Comparison of ENCODE assay signal across 16 cellular contexts in genomic region chr6:38152620-38153019, GRCh38.
"Had no signal": no experiment of that assay in that cellular context is flagged by ENCODE, and none has a peak within 500 bp of the region (broad histone marks: within the 10 kb centered on the region; RNA-seq: fewer than 3 reads in every experiment).

No MANE protein-coding gene starts in this region.

- ATAC-seq: foreskin keratinocyte; left cardiac atrium; lower lobe of right lung; stimulated activated naive B cell treated with anti-CD40 and anti-IgM and Interleukin-4, amounts not matched to agents 10 μg/mL and 1 μg/mL and 100 μg/mL, for 72 hours; stimulated activated naive CD8-positive, alpha-beta T cell treated with anti-CD3 and anti-CD28 coated beads, Interleukin-15, amount 100 ng/mL, for 72 hours had no signal

- H3K27me3 Mint-ChIP-seq: memory B cell; naive B cell; stimulated activated naive B cell treated with anti-CD40 and anti-IgM and Interleukin-4, amounts not matched to agents 10 μg/mL and 1 μg/mL and 100 μg/mL, for 72 hours; stimulated activated naive CD8-positive, alpha-beta T cell treated with anti-CD3 and anti-CD28 coated beads, Interleukin-15, amount 100 ng/mL, for 72 hours had no signal

- H3K4me3 Mint-ChIP-seq: memory B cell; nephron; stimulated activated naive B cell treated with anti-CD40 and anti-IgM and Interleukin-4, amounts not matched to agents 10 μg/mL and 1 μg/mL and 100 μg/mL, for 72 hours; stimulated activated naive CD8-positive, alpha-beta T cell treated with anti-CD3 and anti-CD28 coated beads, Interleukin-15, amount 100 ng/mL, for 72 hours had no signal

- DNase-seq: erythroblast; foreskin keratinocyte; kidney; left cardiac atrium; left ventricle myocardium inferior; lower lobe of right lung; naive B cell; sigmoid colon; stimulated activated CD4-positive, alpha-beta T cell treated with anti-CD3 and anti-CD28 coated beads, Interleukin-2, amount 100 ng/mL, for 24 hours; stimulated activated CD4-positive, alpha-beta T cell treated with anti-CD3 and anti-CD28 coated beads, Interleukin-4, amount 100 ng/mL, for 4 hours; stimulated activated naive B cell treated with anti-CD40 and anti-IgM and Interleukin-4, amounts not matched to agents 10 μg/mL and 1 μg/mL and 100 μg/mL, for 72 hours; stimulated activated naive CD8-positive, alpha-beta T cell treated with anti-CD3 and anti-CD28 coated beads, Interleukin-15, amount 100 ng/mL, for 72 hours; testis; transverse colon had no signal

- H3K9me3 Mint-ChIP-seq: memory B cell; naive B cell; nephron; stimulated activated naive B cell treated with anti-CD40 and anti-IgM and Interleukin-4, amounts not matched to agents 10 μg/mL and 1 μg/mL and 100 μg/mL, for 72 hours; stimulated activated naive CD8-positive, alpha-beta T cell treated with anti-CD3 and anti-CD28 coated beads, Interleukin-15, amount 100 ng/mL, for 72 hours had no signal

- H3K27ac Mint-ChIP-seq: memory B cell had no signal

- H3K36me3 Mint-ChIP-seq: naive B cell had no signal

- H3K4me1 Mint-ChIP-seq: memory B cell; stimulated activated naive CD8-positive, alpha-beta T cell treated with anti-CD3 and anti-CD28 coated beads, Interleukin-15, amount 100 ng/mL, for 72 hours had no signal
